ENCODE assay signal across 1 cellular context in the genomic region with DNA sequence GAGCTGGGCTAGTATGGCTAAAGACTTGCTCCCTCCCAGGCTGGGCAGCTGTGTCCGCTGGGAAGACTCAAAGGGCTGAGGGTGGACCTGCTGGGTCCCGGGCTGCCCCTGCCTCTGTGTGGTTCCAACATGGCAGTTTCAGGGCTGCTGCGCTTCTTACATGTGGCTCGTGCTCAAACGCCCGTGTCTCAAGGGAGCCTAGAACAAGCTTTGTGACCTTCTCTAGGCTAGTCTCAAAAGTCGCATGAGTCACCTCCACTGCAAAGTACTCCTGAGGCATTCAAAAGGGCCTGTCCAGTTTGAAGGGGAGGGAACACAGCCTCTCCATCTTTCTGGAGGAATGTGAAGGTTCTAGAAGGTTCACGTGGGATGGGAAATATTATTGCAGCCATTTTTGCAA.
TF ChIP-seq lines count a peak whose summit lies in the region.

No MANE protein-coding gene starts in this region.

TF ChIP-seq in GM23338, 12 proteins besides CTCF, POLR2A, EP300 and RAD21 (continued from another document):
- TF ChIP-seq, protein P1, sequence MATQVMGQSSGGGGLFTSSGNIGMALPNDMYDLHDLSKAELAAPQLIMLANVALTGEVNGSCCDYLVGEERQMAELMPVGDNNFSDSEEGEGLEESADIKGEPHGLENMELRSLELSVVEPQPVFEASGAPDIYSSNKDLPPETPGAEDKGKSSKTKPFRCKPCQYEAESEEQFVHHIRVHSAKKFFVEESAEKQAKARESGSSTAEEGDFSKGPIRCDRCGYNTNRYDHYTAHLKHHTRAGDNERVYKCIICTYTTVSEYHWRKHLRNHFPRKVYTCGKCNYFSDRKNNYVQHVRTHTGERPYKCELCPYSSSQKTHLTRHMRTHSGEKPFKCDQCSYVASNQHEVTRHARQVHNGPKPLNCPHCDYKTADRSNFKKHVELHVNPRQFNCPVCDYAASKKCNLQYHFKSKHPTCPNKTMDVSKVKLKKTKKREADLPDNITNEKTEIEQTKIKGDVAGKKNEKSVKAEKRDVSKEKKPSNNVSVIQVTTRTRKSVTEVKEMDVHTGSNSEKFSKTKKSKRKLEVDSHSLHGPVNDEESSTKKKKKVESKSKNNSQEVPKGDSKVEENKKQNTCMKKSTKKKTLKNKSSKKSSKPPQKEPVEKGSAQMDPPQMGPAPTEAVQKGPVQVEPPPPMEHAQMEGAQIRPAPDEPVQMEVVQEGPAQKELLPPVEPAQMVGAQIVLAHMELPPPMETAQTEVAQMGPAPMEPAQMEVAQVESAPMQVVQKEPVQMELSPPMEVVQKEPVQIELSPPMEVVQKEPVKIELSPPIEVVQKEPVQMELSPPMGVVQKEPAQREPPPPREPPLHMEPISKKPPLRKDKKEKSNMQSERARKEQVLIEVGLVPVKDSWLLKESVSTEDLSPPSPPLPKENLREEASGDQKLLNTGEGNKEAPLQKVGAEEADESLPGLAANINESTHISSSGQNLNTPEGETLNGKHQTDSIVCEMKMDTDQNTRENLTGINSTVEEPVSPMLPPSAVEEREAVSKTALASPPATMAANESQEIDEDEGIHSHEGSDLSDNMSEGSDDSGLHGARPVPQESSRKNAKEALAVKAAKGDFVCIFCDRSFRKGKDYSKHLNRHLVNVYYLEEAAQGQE (IDR thresholded peaks at IDR 0.05; ENCODE audit: unreplicated experiment): no peak
- TF ChIP-seq EZH2phosphoT487 (IDR thresholded peaks at IDR 0.05; ENCODE audit: unreplicated experiment) (no peak), POLR2AphosphoS5 (IDR thresholded peaks at IDR 0.05; ENCODE audit: low read depth) (no peak), EZH2 (IDR thresholded peaks at IDR 0.05; ENCODE audit: low read depth, unreplicated experiment) (no peak), NANOG (IDR thresholded peaks at IDR 0.05; ENCODE audit: borderline replicate concordance) (no peak)
- TF ChIP-seq, protein P2, sequence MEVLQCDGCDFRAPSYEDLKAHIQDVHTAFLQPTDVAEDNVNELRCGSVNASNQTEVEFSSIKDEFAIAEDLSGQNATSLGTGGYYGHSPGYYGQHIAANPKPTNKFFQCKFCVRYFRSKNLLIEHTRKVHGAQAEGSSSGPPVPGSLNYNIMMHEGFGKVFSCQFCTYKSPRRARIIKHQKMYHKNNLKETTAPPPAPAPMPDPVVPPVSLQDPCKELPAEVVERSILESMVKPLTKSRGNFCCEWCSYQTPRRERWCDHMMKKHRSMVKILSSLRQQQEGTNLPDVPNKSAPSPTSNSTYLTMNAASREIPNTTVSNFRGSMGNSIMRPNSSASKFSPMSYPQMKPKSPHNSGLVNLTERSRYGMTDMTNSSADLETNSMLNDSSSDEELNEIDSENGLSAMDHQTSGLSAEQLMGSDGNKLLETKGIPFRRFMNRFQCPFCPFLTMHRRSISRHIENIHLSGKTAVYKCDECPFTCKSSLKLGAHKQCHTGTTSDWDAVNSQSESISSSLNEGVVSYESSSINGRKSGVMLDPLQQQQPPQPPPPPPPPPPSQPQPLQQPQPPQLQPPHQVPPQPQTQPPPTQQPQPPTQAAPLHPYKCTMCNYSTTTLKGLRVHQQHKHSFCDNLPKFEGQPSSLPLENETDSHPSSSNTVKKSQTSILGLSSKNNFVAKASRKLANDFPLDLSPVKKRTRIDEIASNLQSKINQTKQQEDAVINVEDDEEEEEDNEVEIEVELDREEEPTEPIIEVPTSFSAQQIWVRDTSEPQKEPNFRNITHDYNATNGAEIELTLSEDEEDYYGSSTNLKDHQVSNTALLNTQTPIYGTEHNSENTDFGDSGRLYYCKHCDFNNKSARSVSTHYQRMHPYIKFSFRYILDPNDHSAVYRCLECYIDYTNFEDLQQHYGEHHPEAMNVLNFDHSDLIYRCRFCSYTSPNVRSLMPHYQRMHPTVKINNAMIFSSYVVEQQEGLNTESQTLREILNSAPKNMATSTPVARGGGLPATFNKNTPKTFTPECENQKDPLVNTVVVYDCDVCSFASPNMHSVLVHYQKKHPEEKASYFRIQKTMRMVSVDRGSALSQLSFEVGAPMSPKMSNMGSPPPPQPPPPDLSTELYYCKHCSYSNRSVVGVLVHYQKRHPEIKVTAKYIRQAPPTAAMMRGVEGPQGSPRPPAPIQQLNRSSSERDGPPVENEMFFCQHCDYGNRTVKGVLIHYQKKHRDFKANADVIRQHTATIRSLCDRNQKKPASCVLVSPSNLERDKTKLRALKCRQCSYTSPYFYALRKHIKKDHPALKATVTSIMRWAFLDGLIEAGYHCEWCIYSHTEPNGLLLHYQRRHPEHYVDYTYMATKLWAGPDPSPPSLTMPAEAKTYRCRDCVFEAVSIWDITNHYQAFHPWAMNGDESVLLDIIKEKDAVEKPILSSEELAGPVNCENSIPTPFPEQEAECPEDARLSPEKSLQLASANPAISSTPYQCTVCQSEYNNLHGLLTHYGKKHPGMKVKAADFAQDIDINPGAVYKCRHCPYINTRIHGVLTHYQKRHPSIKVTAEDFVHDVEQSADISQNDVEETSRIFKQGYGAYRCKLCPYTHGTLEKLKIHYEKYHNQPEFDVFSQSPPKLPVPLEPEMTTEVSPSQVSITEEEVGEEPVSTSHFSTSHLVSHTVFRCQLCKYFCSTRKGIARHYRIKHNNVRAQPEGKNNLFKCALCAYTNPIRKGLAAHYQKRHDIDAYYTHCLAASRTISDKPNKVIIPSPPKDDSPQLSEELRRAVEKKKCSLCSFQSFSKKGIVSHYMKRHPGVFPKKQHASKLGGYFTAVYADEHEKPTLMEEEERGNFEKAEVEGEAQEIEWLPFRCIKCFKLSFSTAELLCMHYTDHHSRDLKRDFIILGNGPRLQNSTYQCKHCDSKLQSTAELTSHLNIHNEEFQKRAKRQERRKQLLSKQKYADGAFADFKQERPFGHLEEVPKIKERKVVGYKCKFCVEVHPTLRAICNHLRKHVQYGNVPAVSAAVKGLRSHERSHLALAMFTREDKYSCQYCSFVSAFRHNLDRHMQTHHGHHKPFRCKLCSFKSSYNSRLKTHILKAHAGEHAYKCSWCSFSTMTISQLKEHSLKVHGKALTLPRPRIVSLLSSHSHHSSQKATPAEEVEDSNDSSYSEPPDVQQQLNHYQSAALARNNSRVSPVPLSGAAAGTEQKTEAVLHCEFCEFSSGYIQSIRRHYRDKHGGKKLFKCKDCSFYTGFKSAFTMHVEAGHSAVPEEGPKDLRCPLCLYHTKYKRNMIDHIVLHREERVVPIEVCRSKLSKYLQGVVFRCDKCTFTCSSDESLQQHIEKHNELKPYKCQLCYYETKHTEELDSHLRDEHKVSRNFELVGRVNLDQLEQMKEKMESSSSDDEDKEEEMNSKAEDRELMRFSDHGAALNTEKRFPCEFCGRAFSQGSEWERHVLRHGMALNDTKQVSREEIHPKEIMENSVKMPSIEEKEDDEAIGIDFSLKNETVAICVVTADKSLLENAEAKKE (CRISPR knock-in tag; IDR thresholded peaks at IDR 0.05): no peak
